Comparison of ENCODE assay signal across 22 cellular contexts in genomic region chr1:34744851-34745250, GRCh38. TPM values are rescaled to one million over a fixed set of nuclear protein-coding genes. Genes with fewer than 3 reads are reported as not detected.
DNase-seq lines count a peak whose midpoint lies in the region; ATAC-seq and TF ChIP-seq lines count a peak whose summit lies in the region.
"Had no signal": no experiment of that assay in that cellular context is flagged by ENCODE, and none has a peak within 500 bp of the region (broad histone marks: within the 10 kb centered on the region; RNA-seq: fewer than 3 reads in every experiment).

No MANE protein-coding gene starts in this region.

- H3K4me3 ChIP-seq in HEK293 (ENCODE audit: low read depth, low read length) = no peak overlapping the region
- no peak overlapping the region for H3K4me3 ChIP-seq in endodermal cell (ENCODE audit: low read length)
- H3K4me3 ChIP-seq: GM23248 had no signal

- no peak overlapping the region for H3K4me3 Mint-ChIP-seq in endodermal cell
- H3K4me3 Mint-ChIP-seq: CD4-positive, alpha-beta memory T cell; H9; HFFc6 had no signal

- H3K9me3 Mint-ChIP-seq in endodermal cell = no peaks in the 10 kb centered on the region
- H3K9me3 Mint-ChIP-seq: CD4-positive, alpha-beta memory T cell; H9; HFFc6 had no signal

- DNase-seq in endodermal cell (peak; percentile 20), occipital lobe (lab: John Stamatoyannopoulos, UW) (peak; percentile 33), NCI-H526 treated with DMSO at 0.1 percent for 48 hours (lab: John Stamatoyannopoulos, UW) (no peak), A172 (ENCODE audit: low spot score) (no peak)
- DNase-seq: 8988T; C1 segment of cervical spinal cord; Calu3; CD4-positive, alpha-beta memory T cell; COR-L47; DMS53; DMS79 treated with DMSO at 0.1 percent for 48 hours; GF-D8; GM23248; H9; HFFc6 had no signal

- no peaks in the 10 kb centered on the region for H3K36me3 Mint-ChIP-seq in endodermal cell (ENCODE audit: low read depth)
- H3K36me3 Mint-ChIP-seq: CD4-positive, alpha-beta memory T cell had no signal

- H3K27ac Mint-ChIP-seq in endodermal cell = no peak overlapping the region
- H3K27ac Mint-ChIP-seq: CD4-positive, alpha-beta memory T cell; H9; HFFc6 had no signal

- WGBS in endodermal cell (ENCODE audit: insufficient coverage in 1 of 2, insufficient read length in 1 of 2), 2 experiments = 86 to 95% methylated on average over 1 to 3 of the region's 3 CpGs

- H3K4me1 ChIP-seq in HEK293 (ENCODE audit: control insufficient read depth, insufficient read depth, low read length) (no peaks in the 10 kb centered on the region), endodermal cell (ENCODE audit: control insufficient read depth, insufficient read depth, low read length) (peaks cover 20% of the 10 kb centered on the region)

- CTCF ChIA-PET in HEK293 (lab: Yijun Ruan, JAX) = interaction anchor here (0.5 to 4.6 kb wide), 6 partner anchors 8 to 1111 kb away, joined by 3 to 39 read pairs (median 6); partner anchors contain the start of genes GJB4 and GJB5

- H3K36me3 ChIP-seq in HEK293 (ENCODE audit: control insufficient read depth in 2 of 2, insufficient read depth in 1 of 2, low read length in 2 of 2) (no peaks in the 10 kb centered on the region), endodermal cell (ENCODE audit: control insufficient read depth, insufficient read depth, low read length) (no peaks in the 10 kb centered on the region)

- peaks cover 54% of the 10 kb centered on the region for H3K4me1 Mint-ChIP-seq in endodermal cell

- POLR2A ChIA-PET in HEK293 (lab: Yijun Ruan, JAX) = no interaction called here

- TF ChIP-seq CTCF in HEK293 (tag by site-specific recombination; IDR thresholded peaks at IDR 0.05) (no peak), endodermal cell (conservative IDR thresholded peaks at IDR 0.05) (no peak)

- no peak for ATAC-seq in GM21390 (IDR thresholded peaks at IDR 0.05; ENCODE audit: unreplicated experiment)
- ATAC-seq: HCT116 had no signal

- peaks cover 2% of the 10 kb centered on the region for H3K27me3 Mint-ChIP-seq in endodermal cell (ENCODE audit: insufficient read depth)

- H3K9ac ChIP-seq in endodermal cell (ENCODE audit: extremely low read depth, low read length, poor library complexity, severe bottlenecking) = no peak overlapping the region
- H3K9ac ChIP-seq: GM23248 had no signal

- no peaks in the 10 kb centered on the region for H3K27me3 ChIP-seq in endodermal cell (ENCODE audit: control insufficient read depth, insufficient read depth, low read length, poor library complexity, severe bottlenecking)

- no peak overlapping the region for H3K27ac ChIP-seq in HEK293 (ENCODE audit: extremely low read depth, low read depth, low read length)
- H3K27ac ChIP-seq in endodermal cell (ENCODE audit: low read depth, low read length) = no peak overlapping the region
- H3K27ac ChIP-seq: GM23248 had no signal

- H3K9me3 ChIP-seq in HEK293 (ENCODE audit: control insufficient read depth, insufficient read depth, low read depth, low read length) (no peaks in the 10 kb centered on the region), endodermal cell (ENCODE audit: control insufficient read depth, low read length) (no peaks in the 10 kb centered on the region)

TF ChIP-seq in HEK293, 187 proteins besides CTCF, POLR2A, EP300 and RAD21:
- peak; percentile 82 for TF ChIP-seq EGR2 (tag by site-specific recombination; IDR thresholded peaks at IDR 0.05; ENCODE audit: low read depth)
- no peak for TF ChIP-seq ZNF610 (tag by site-specific recombination; IDR thresholded peaks at IDR 0.05; ENCODE audit: borderline replicate concordance)
- no peak for TF ChIP-seq ZNF138 (tag by site-specific recombination; IDR thresholded peaks at IDR 0.05; ENCODE audit: borderline replicate concordance)
- TF ChIP-seq ZNF394 (tag by site-specific recombination; IDR thresholded peaks at IDR 0.05; ENCODE audit: borderline replicate concordance) = no peak
- TF ChIP-seq ZFHX2 (tag by site-specific recombination; conservative IDR thresholded peaks at IDR 0.05) = peak; percentile 64

RNA-seq across cellular contexts. Expression of gene GJB5, which starts 10.0 kb away (rescaled TPM):
- total RNA-seq in endodermal cell = under 1 TPM; 0.20 to 0.42 TPM
- polyA plus RNA-seq in endodermal cell (2013, experiment 1 of 2) = not detected
- not detected for polyA plus RNA-seq in endodermal cell (2013, experiment 2 of 2)
- not detected for total RNA-seq in occipital lobe
- total RNA-seq in A172 (2014; rRNA removed; shearing (Covaris generic)) = 0.29 TPM in 1 of 2 replicates, not detected in the other
- total RNA-seq: A673; CD4-positive, alpha-beta memory T cell; Daoy; GM23248 had no signal
- polyA plus RNA-seq: BJ; CD4-positive, alpha-beta memory T cell had no signal

RNA-seq across cellular contexts. Expression of gene GJB4, which starts 14.7 kb away (rescaled TPM):
- total RNA-seq in endodermal cell (under 1 TPM; 0.46 to 0.81 TPM), occipital lobe (not detected)
- 0.07 TPM for polyA plus RNA-seq in endodermal cell (2013, experiment 1 of 2)
- not detected for polyA plus RNA-seq in endodermal cell (2013, experiment 2 of 2)
- total RNA-seq in A172 (2014; rRNA removed; shearing (Covaris generic)) = not detected in 2 replicates
- total RNA-seq: A673; CD4-positive, alpha-beta memory T cell; G401; GM23248; H9; HFFc6 had no signal
- polyA plus RNA-seq: BJ; CD4-positive, alpha-beta memory T cell; GM23248 had no signal

RNA-seq across cellular contexts. Expression of gene GJB3, which starts 36.2 kb away (rescaled TPM):
- 1 to 10 TPM in 1 of 2 donors, under 1 TPM in 1; 0.38 to 2.9 TPM for total RNA-seq in endodermal cell
- 0.21 TPM for polyA plus RNA-seq in endodermal cell (2013, experiment 1 of 2)
- polyA plus RNA-seq in endodermal cell (2013, experiment 2 of 2) = 0.37 TPM
- not detected for total RNA-seq in occipital lobe
- total RNA-seq in A172 (2014; rRNA removed; shearing (Covaris generic)) = 0.74 and 1.6 TPM in 2 replicates
- total RNA-seq: A673; CD4-positive, alpha-beta memory T cell; Daoy; G401 had no signal
- polyA plus RNA-seq: BJ; CD4-positive, alpha-beta memory T cell; GM23248 had no signal

RNA-seq across cellular contexts. Expression of gene GJA4, which starts 47.9 kb away (rescaled TPM):
- 1 to 10 TPM; 9.0 TPM for total RNA-seq in endodermal cell
- 7.8 TPM for polyA plus RNA-seq in endodermal cell (2013, experiment 1 of 2)
- 6.7 TPM for polyA plus RNA-seq in endodermal cell (2013, experiment 2 of 2)
- 3.4 TPM for total RNA-seq in occipital lobe
- total RNA-seq in A172 (2014; rRNA removed; shearing (Covaris generic)) = not detected in 2 replicates
- total RNA-seq: A673; Calu3; CD4-positive, alpha-beta memory T cell; Daoy; G401; GM23248; HFFc6 had no signal
- polyA plus RNA-seq: BJ; CD4-positive, alpha-beta memory T cell; GM23248 had no signal

Comparison
In these comparisons a context has a peak if more than half of its experiments do, and no peak if none do; other contexts are left out.
1. DNase-seq: peak in endodermal cell (single experiment) and occipital lobe (single experiment); none in NCI-H526 treated with DMSO at 0.1 percent for 48 hours (single experiment) and A172 (single experiment).